29 cellular contexts compared by ENCODE assay signal in the genomic region with DNA sequence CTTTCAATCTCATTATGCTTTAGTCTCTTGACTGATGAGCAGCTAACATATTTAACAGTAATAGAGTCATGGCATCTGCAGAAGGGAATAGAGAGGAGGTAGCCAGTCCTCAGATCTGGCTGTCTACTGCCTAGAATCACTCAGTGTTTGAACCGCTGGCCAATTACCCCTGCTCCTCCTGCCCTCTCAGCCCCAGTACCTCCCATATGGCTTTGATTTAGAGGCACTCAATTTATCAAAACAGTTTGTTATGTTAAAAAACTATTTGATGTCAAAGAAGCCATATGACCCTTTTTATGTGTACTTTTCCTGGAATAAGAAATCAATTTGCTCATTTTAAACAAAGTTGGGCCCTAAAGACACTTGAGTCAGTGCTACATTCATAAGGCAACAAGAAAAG.
"Had no signal": no experiment of that assay in that cellular context is flagged by ENCODE, and none has a peak within 500 bp of the region (broad histone marks: within the 10 kb centered on the region; RNA-seq: fewer than 3 reads in every experiment).

No MANE protein-coding gene starts in this region.

- H3K4me3 ChIP-seq: adrenal gland, body of pancreas, esophagus muscularis mucosa had no signal

- H3K4me1 ChIP-seq: adrenal gland, body of pancreas had no signal

- H3K27me3 ChIP-seq: adrenal gland, body of pancreas, esophagus muscularis mucosa had no signal

- ATAC-seq: activated CD4-positive, CD25-positive, alpha-beta regulatory T cell treated with anti-CD3 and anti-CD28 coated beads, Interleukin-2, amount 50 U/mL, for 24 hours; activated CD8-positive, alpha-beta T cell treated with anti-CD3 and anti-CD28 coated beads for 36 hours; activated T-cell treated with anti-CD3 and anti-CD28 coated beads, Interleukin-2, amount 50 U/mL, for 4 hours; activated T-helper 17 cell treated with anti-CD3 and anti-CD28 coated beads, Interleukin-2, amount 50 U/mL, for 72 hours; body of pancreas; effector memory CD8-positive, alpha-beta T cell; T-helper 17 cell had no signal

- H3K27ac ChIP-seq: adrenal gland, body of pancreas, esophagus muscularis mucosa, WERI-Rb-1 had no signal

- H3K36me3 ChIP-seq: adrenal gland, esophagus muscularis mucosa, WERI-Rb-1 had no signal

- H3K9me3 ChIP-seq: adrenal gland, body of pancreas, esophagus muscularis mucosa had no signal

- DNase-seq: activated B cell treated with CpG ODN at 0.5 μM for 24 hours; activated CD4-positive, alpha-beta T cell treated with anti-CD3 and anti-CD28 coated beads for 48 hours; activated CD4-positive, alpha-beta T cell treated with anti-CD3 and anti-CD28 coated beads, Interleukin-2, amount 50 U/mL, for 1 hour; activated CD4-positive, alpha-beta T cell treated with anti-CD3 and anti-CD28 coated beads, Interleukin-2, amount 50 U/mL, for 48 hours; activated CD8-positive, alpha-beta memory T cell treated with anti-CD3 and anti-CD28 coated beads for 24 hours; activated CD8-positive, alpha-beta T cell treated with anti-CD3 and anti-CD28 coated beads for 36 hours; activated effector memory CD4-positive, alpha-beta T cell treated with Interleukin-2 at 50 U/mL for 16 hours; activated gamma-delta T cell treated with Interleukin-2 at 50 U/mL for 16 hours; activated naive CD4-positive, alpha-beta T cell treated with anti-CD3 and anti-CD28 coated beads, Interleukin-2, amount 50 U/mL, for 16 hours; activated naive CD4-positive, alpha-beta T cell treated with Interleukin-2 at 50 U/mL for 16 hours; activated T-cell treated with anti-CD3 and anti-CD28 coated beads, Interleukin-2, amount 50 U/mL, for 4 hours; adrenal gland; amygdala; aorta; body of pancreas; caudate nucleus; cortex of kidney; dermis blood vessel endothelial cell; effector CD4-positive, alpha-beta T cell; effector memory CD8-positive, alpha-beta T cell; erythroblast; head of caudate nucleus; hippocampal formation; T-helper 17 cell; T1000; WERI-Rb-1 had no signal
